In the genomic region with DNA sequence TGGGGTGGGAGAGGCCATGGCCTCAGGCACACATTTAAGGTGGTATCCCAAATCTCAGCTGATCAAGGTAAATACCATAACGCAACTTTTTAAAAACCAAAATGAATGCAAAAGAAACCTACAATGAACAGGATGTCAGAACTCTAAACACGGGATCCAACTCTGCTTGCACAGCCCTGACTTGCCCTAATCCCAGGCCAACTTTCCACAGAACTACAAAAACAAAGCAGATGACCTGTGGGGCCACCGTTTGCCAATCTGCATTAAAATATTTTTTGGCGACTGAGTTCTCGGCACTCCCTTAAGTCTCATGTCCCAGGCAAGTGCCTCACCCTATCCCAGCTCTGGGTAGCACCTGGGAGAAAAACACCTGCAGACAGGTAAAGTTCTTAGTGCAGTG, we compare ENCODE assay signal across 8 cellular contexts.
"Had no signal": no experiment of that assay in that cellular context is flagged by ENCODE, and none has a peak within 500 bp of the region (broad histone marks: within the 10 kb centered on the region; RNA-seq: fewer than 3 reads in every experiment).

No MANE protein-coding gene starts in this region.

- ATAC-seq: HepG2, K562 had no signal

- FAIRE-seq: H1, H54, HepG2, K562 had no signal

- DNase-seq: GM23248, H9, HCEC 1CT, KG1 had no signal

- H3K27ac ChIP-seq: GM23248 had no signal
